In the genomic region with DNA sequence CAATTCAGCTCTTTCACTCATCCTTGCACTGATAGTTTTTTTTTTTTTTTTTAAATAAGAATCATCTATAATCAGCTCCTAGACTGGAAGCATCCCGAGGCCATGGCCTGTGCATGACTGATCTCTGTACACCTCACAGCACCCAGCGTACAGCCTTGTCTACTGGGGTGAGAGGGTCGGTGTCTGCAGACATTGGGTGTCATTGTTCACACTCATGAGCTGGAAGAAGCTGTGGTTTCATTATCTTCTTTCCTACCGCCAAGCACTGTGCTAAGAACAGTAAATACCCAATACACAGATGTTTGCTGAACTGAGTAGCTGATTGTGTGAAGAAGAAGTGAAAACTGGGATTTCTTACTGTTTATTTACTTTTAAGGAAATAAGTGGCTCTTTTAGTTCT, we compare ENCODE assay signal across 12 cellular contexts.
DNase-seq lines count a peak whose midpoint lies in the region; ATAC-seq and TF ChIP-seq lines count a peak whose summit lies in the region.
"Had no signal": no experiment of that assay in that cellular context is flagged by ENCODE, and none has a peak within 500 bp of the region (broad histone marks: within the 10 kb centered on the region; RNA-seq: fewer than 3 reads in every experiment).

No MANE protein-coding gene starts in this region.

- H3K9me3 ChIP-seq in lower lobe of right lung (no peaks in the 10 kb centered on the region), uterus (no peaks in the 10 kb centered on the region)
- H3K9me3 ChIP-seq: body of pancreas, Peyer's patch had no signal

- no peaks in the 10 kb centered on the region for H3K27me3 Mint-ChIP-seq in stimulated activated naive CD8-positive, alpha-beta T cell treated with anti-CD3 and anti-CD28 coated beads, Interleukin-15, amount 100 ng/mL, for 72 hours
- H3K27me3 Mint-ChIP-seq in activated CD4-positive, alpha-beta memory T cell treated with anti-CD3 and anti-CD28 coated beads for 36 hours, result no peaks in the 10 kb centered on the region

- H3K9me3 Mint-ChIP-seq in stimulated activated naive CD8-positive, alpha-beta T cell treated with anti-CD3 and anti-CD28 coated beads, Interleukin-15, amount 100 ng/mL, for 72 hours, result no peaks in the 10 kb centered on the region
- H3K9me3 Mint-ChIP-seq in activated CD4-positive, alpha-beta memory T cell treated with anti-CD3 and anti-CD28 coated beads for 36 hours, result no peaks in the 10 kb centered on the region

- H3K4me3 ChIP-seq in lower lobe of right lung, result no peak overlapping the region
- no peak overlapping the region for H3K4me3 ChIP-seq in uterus
- H3K4me3 ChIP-seq: body of pancreas, Peyer's patch had no signal

- no peaks in the 10 kb centered on the region for H3K36me3 Mint-ChIP-seq in activated CD4-positive, alpha-beta memory T cell treated with anti-CD3 and anti-CD28 coated beads for 36 hours

- intact Hi-C loops in activated CD4-positive, alpha-beta memory T cell treated with anti-CD3 and anti-CD28 coated beads for 36 hours (cut with micrococcal nuclease), result loop anchor here (5.0 kb wide), 1 partner anchor 270 kb away; no protein-coding TSS in a partner anchor
- intact Hi-C loops in lower lobe of right lung (cut with DNase I) (loop anchor here (10.0 kb wide), 1 partner anchor 358 kb away; no protein-coding TSS in a partner anchor), uterus (cut with DNase I; ENCODE audit: low total_unique reads) (loop anchor here (10.0 kb wide), 1 partner anchor 358 kb away; no protein-coding TSS in a partner anchor)

- H3K4me3 Mint-ChIP-seq in stimulated activated naive CD8-positive, alpha-beta T cell treated with anti-CD3 and anti-CD28 coated beads, Interleukin-15, amount 100 ng/mL, for 72 hours, result peak overlapping the region in 1 of 2 donors; percentile 13
- H3K4me3 Mint-ChIP-seq in activated CD4-positive, alpha-beta memory T cell treated with anti-CD3 and anti-CD28 coated beads for 36 hours, result no peak overlapping the region

- POLR2A ChIA-PET in activated CD4-positive, alpha-beta memory T cell treated with anti-CD3 and anti-CD28 coated beads for 36 hours (lab: Charles Lee), result interaction anchor here (0.7 to 2.1 kb wide), 3 partner anchors 26 to 270 kb away, joined by 3 to 10 read pairs (median 7); no protein-coding TSS in a partner anchor

- CTCF ChIA-PET in activated CD4-positive, alpha-beta memory T cell treated with anti-CD3 and anti-CD28 coated beads for 36 hours (lab: Charles Lee), result interaction anchor here (0.6 to 5.2 kb wide), 31 partner anchors 11 to 355 kb away, joined by 3 to 200 read pairs (median 6); a partner anchor contains a TSS

- TF ChIP-seq CTCF in lower lobe of right lung (IDR thresholded peaks at IDR 0.05) (no peak), uterus (IDR thresholded peaks at IDR 0.05) (no peak)

- H3K27ac ChIP-seq in lower lobe of right lung (peak overlapping the region; percentile 0), uterus (peak overlapping the region in 1 of 2 donors; percentile 4)
- H3K27ac ChIP-seq: KMS-11 had no signal

- peak overlapping the region in 1 of 2 donors; percentile 12 for H3K27ac Mint-ChIP-seq in stimulated activated naive CD8-positive, alpha-beta T cell treated with anti-CD3 and anti-CD28 coated beads, Interleukin-15, amount 100 ng/mL, for 72 hours
- no peak overlapping the region for H3K27ac Mint-ChIP-seq in activated CD4-positive, alpha-beta memory T cell treated with anti-CD3 and anti-CD28 coated beads for 36 hours

- peaks cover 11% of the 10 kb centered on the region for H3K36me3 ChIP-seq in lower lobe of right lung
- no peaks in the 10 kb centered on the region for H3K36me3 ChIP-seq in uterus

- peaks cover 55% of the 10 kb centered on the region for H3K4me1 ChIP-seq in lower lobe of right lung
- H3K4me1 ChIP-seq in uterus, result no peaks in the 10 kb centered on the region

- H3K4me1 Mint-ChIP-seq in stimulated activated naive CD8-positive, alpha-beta T cell treated with anti-CD3 and anti-CD28 coated beads, Interleukin-15, amount 100 ng/mL, for 72 hours, result peaks cover 72% of the 10 kb centered on the region
- peaks cover 49% of the 10 kb centered on the region for H3K4me1 Mint-ChIP-seq in activated CD4-positive, alpha-beta memory T cell treated with anti-CD3 and anti-CD28 coated beads for 36 hours (ENCODE audit: low read depth)

- no peaks in the 10 kb centered on the region for H3K27me3 ChIP-seq in lower lobe of right lung (ENCODE audit: low read depth)
- no peaks in the 10 kb centered on the region for H3K27me3 ChIP-seq in uterus
- H3K27me3 ChIP-seq: body of pancreas, Peyer's patch had no signal

- TF ChIP-seq POLR2A in uterus (IDR thresholded peaks at IDR 0.05), result no peak

- ATAC-seq in stimulated activated naive CD8-positive, alpha-beta T cell treated with anti-CD3 and anti-CD28 coated beads, Interleukin-15, Interleukin-2, amounts not matched to agents 100 U/mL and 50 U/mL, for 24 hours, result peak; percentile 42
- ATAC-seq in stimulated activated naive CD8-positive, alpha-beta T cell treated with anti-CD3 and anti-CD28 coated beads, Interleukin-15, amount 100 ng/mL, for 72 hours, result no peak
- ATAC-seq in lower lobe of right lung (no peak), HG03108 (IDR thresholded peaks at IDR 0.05; ENCODE audit: unreplicated experiment) (no peak)
- ATAC-seq: body of pancreas had no signal

- DNase-seq in stimulated activated naive CD8-positive, alpha-beta T cell treated with anti-CD3 and anti-CD28 coated beads, Interleukin-15, Interleukin-2, amounts not matched to agents 100 U/mL and 50 U/mL, for 24 hours, result peak; percentile 21
- no peak for DNase-seq in stimulated activated naive CD8-positive, alpha-beta T cell treated with anti-CD3 and anti-CD28 coated beads, Interleukin-15, amount 100 ng/mL, for 72 hours
- DNase-seq in activated CD4-positive, alpha-beta memory T cell treated with anti-CD3 and anti-CD28 coated beads for 36 hours, result peak; percentile 33
- DNase-seq in lower lobe of right lung, result no peak
- DNase-seq in DMS53 (lab: John Stamatoyannopoulos, UW), result no peak
- no peak for DNase-seq in uterus
- no peak for DNase-seq in NOMO-1 treated with DMSO at 0.1 percent for 48 hours (lab: John Stamatoyannopoulos, UW; ENCODE audit: unreplicated experiment)
- DNase-seq: body of pancreas, kidney glomerular epithelial cell had no signal

Comparison
In these comparisons a context has a peak if more than half of its experiments do, and no peak if none do; other contexts are left out.
1. DNase-seq: peak in stimulated activated naive CD8-positive, alpha-beta T cell treated with anti-CD3 and anti-CD28 coated beads, Interleukin-15, Interleukin-2, amounts not matched to agents 100 U/mL and 50 U/mL, for 24 hours (single experiment) and activated CD4-positive, alpha-beta memory T cell treated with anti-CD3 and anti-CD28 coated beads for 36 hours (single experiment); none in stimulated activated naive CD8-positive, alpha-beta T cell treated with anti-CD3 and anti-CD28 coated beads, Interleukin-15, amount 100 ng/mL, for 72 hours (0 of 2), lower lobe of right lung (single experiment), DMS53 (single experiment), uterus (0 of 2) and NOMO-1 treated with DMSO at 0.1 percent for 48 hours (single experiment).